11 cellular contexts compared by ENCODE assay signal in genomic region chr3:13507791-13508339, GRCh38. TPM values are rescaled to one million over a fixed set of nuclear protein-coding genes. Genes with fewer than 3 reads are reported as not detected.
A peak's percentile ranks its signal among the peaks of the same experiment; 100 is the strongest.
DNase-seq lines count a peak whose midpoint lies in the region; ATAC-seq and TF ChIP-seq lines count a peak whose summit lies in the region.
"Had no signal": no experiment of that assay in that cellular context is flagged by ENCODE, and none has a peak within 500 bp of the region (broad histone marks: within the 10 kb centered on the region; RNA-seq: fewer than 3 reads in every experiment).

No MANE protein-coding gene starts in this region.

- peak overlapping the region in 1 of 12 donors; percentile 24 for H3K27ac ChIP-seq in heart left ventricle
- H3K27ac ChIP-seq: transverse colon had no signal

- no peak overlapping the region for H3K4me3 ChIP-seq in heart left ventricle
- H3K4me3 ChIP-seq: transverse colon had no signal

- H3K27ac Mint-ChIP-seq in natural killer cell treated with Interleukin-12 subunit alpha and Interleukin-12 subunit beta and Interleukin-15 and Interleukin-18, amount 100 ng/mL, for 72 hours: no peak overlapping the region
- H3K27ac Mint-ChIP-seq: activated CD4-positive, alpha-beta memory T cell treated with anti-CD3 and anti-CD28 coated beads for 36 hours; CD8-positive, alpha-beta T cell had no signal

- H3K27me3 Mint-ChIP-seq in natural killer cell treated with Interleukin-12 subunit alpha and Interleukin-12 subunit beta and Interleukin-15 and Interleukin-18, amount 100 ng/mL, for 72 hours: no peaks in the 10 kb centered on the region
- H3K27me3 Mint-ChIP-seq: activated CD4-positive, alpha-beta memory T cell treated with anti-CD3 and anti-CD28 coated beads for 36 hours had no signal

- H3K4me3 Mint-ChIP-seq in natural killer cell treated with Interleukin-12 subunit alpha and Interleukin-12 subunit beta and Interleukin-15 and Interleukin-18, amount 100 ng/mL, for 72 hours: no peak overlapping the region
- H3K4me3 Mint-ChIP-seq: activated CD4-positive, alpha-beta memory T cell treated with anti-CD3 and anti-CD28 coated beads for 36 hours; CD8-positive, alpha-beta T cell had no signal

- no peak for TF ChIP-seq POLR2A in heart left ventricle (IDR thresholded peaks at IDR 0.05)

- no peaks in the 10 kb centered on the region for H3K27me3 ChIP-seq in heart left ventricle
- H3K27me3 ChIP-seq: transverse colon had no signal

- DNase-seq in EL (peak; percentile 74), heart left ventricle (peak in 2 of 5 donors; percentile 53 to 64), posterior cingulate gyrus (peak in 6 of 10 donors; percentile 45 to 88 (median 67)), NCI-H1048 (lab: John Stamatoyannopoulos, UW) (no peak), MV-4-11 (lab: John Stamatoyannopoulos, UW) (no peak)
- DNase-seq in natural killer cell treated with Interleukin-12 subunit alpha and Interleukin-12 subunit beta and Interleukin-15 and Interleukin-18, amount 100 ng/mL, for 72 hours (ENCODE audit: low spot score): no peak
- DNase-seq: activated CD4-positive, alpha-beta memory T cell treated with anti-CD3 and anti-CD28 coated beads for 36 hours; CD8-positive, alpha-beta T cell; transverse colon had no signal

- no peaks in the 10 kb centered on the region for H3K9me3 ChIP-seq in heart left ventricle
- H3K9me3 ChIP-seq: transverse colon had no signal

- no peak for TF ChIP-seq CTCF in heart left ventricle (IDR thresholded peaks at IDR 0.05)

- ATAC-seq in SK-N-SH treated with all-trans-retinoic acid at 6 μM for 48 hours: peak; percentile 24; the same call in 2 of the 3 replicates
- ATAC-seq in heart left ventricle: peak in 3 of 4 donors; percentile 32 to 55 (median 46)
- no peak for ATAC-seq in natural killer cell treated with Interleukin-12 subunit alpha and Interleukin-12 subunit beta and Interleukin-15 and Interleukin-18, amount 100 ng/mL, for 72 hours
- no peak for ATAC-seq in GM19023 (IDR thresholded peaks at IDR 0.05; ENCODE audit: unreplicated experiment)
- ATAC-seq: CD8-positive, alpha-beta T cell had no signal

- no peaks in the 10 kb centered on the region for H3K4me1 Mint-ChIP-seq in natural killer cell treated with Interleukin-12 subunit alpha and Interleukin-12 subunit beta and Interleukin-15 and Interleukin-18, amount 100 ng/mL, for 72 hours (ENCODE audit: low read depth in 2 of 2)

- no peaks in the 10 kb centered on the region for H3K36me3 Mint-ChIP-seq in natural killer cell treated with Interleukin-12 subunit alpha and Interleukin-12 subunit beta and Interleukin-15 and Interleukin-18, amount 100 ng/mL, for 72 hours
- H3K36me3 Mint-ChIP-seq: activated CD4-positive, alpha-beta memory T cell treated with anti-CD3 and anti-CD28 coated beads for 36 hours had no signal

- intact Hi-C loops in heart left ventricle (cut with DNase I): loop anchor here in 2 of 10 donors (5.0 to 10.0 kb wide), 2 partner anchors 57 to 59 kb away; no protein-coding TSS in a partner anchor
- intact Hi-C loops in posterior cingulate gyrus (cut with DNase I): no loop called here

- no peaks in the 10 kb centered on the region for H3K9me3 Mint-ChIP-seq in natural killer cell treated with Interleukin-12 subunit alpha and Interleukin-12 subunit beta and Interleukin-15 and Interleukin-18, amount 100 ng/mL, for 72 hours
- H3K9me3 Mint-ChIP-seq: activated CD4-positive, alpha-beta memory T cell treated with anti-CD3 and anti-CD28 coated beads for 36 hours; CD8-positive, alpha-beta T cell had no signal

- peaks cover 0 to 7% (median 0%) of the 10 kb centered on the region in 12 donors for H3K4me1 ChIP-seq in heart left ventricle
- H3K4me1 ChIP-seq: transverse colon had no signal

- 59 to 71% (median 65%) methylated on average over 11 to 16 of the region's 16 CpGs for WGBS in heart left ventricle, 4 donors

- peaks cover 0 to 12% (median 0%) of the 10 kb centered on the region in 9 donors for H3K36me3 ChIP-seq in heart left ventricle
- H3K36me3 ChIP-seq: transverse colon had no signal

TF ChIP-seq in SK-N-SH treated with all-trans-retinoic acid at 6 μM for 48 hours, 23 proteins besides CTCF, POLR2A, EP300 and RAD21 (continues in another document):
- TF ChIP-seq CREB5 (CRISPR knock-in tag; IDR thresholded peaks at IDR 0.05; ENCODE audit: low read depth) (no peak), SNAI2 (CRISPR knock-in tag; IDR thresholded peaks at IDR 0.05) (no peak), OSR1 (CRISPR knock-in tag; IDR thresholded peaks at IDR 0.05) (no peak), ZNF565 (CRISPR knock-in tag; conservative IDR thresholded peaks at IDR 0.05; ENCODE audit: low read depth) (no peak), ZFP30 (CRISPR knock-in tag; IDR thresholded peaks at IDR 0.05) (no peak), POU6F1 (CRISPR knock-in tag; IDR thresholded peaks at IDR 0.05; ENCODE audit: borderline replicate concordance, low read depth) (no peak), BACH2 (CRISPR knock-in tag; IDR thresholded peaks at IDR 0.05; ENCODE audit: borderline replicate concordance) (no peak), ARNTL (CRISPR knock-in tag; IDR thresholded peaks at IDR 0.05; ENCODE audit: borderline replicate concordance, low read depth) (no peak), TSHZ2 (CRISPR knock-in tag; IDR thresholded peaks at IDR 0.05) (no peak), CSDC2 (CRISPR knock-in tag; IDR thresholded peaks at IDR 0.05) (no peak), TCF4 (CRISPR knock-in tag; IDR thresholded peaks at IDR 0.05; ENCODE audit: borderline replicate concordance) (no peak), ESRRG (CRISPR knock-in tag; IDR thresholded peaks at IDR 0.05) (no peak), GLIS3 (CRISPR knock-in tag; IDR thresholded peaks at IDR 0.05) (no peak)

RNA-seq across cellular contexts. Expression of gene HDAC11, which starts 27.8 kb away (rescaled TPM):
- total RNA-seq in heart left ventricle: 10 to 100 TPM; 20.8 to 49.4 (median 30.7) TPM
- 10 to 100 TPM; 27.2 to 33.7 TPM for polyA plus RNA-seq in heart left ventricle
- 1 to 10 TPM; 1.8 to 3.5 TPM for total RNA-seq in natural killer cell treated with Interleukin-12 subunit alpha and Interleukin-12 subunit beta and Interleukin-15 and Interleukin-18, amount 100 ng/mL, for 72 hours

RNA-seq across cellular contexts. Expression of gene FBLN2, which starts 41.1 kb away (rescaled TPM):
- total RNA-seq in heart left ventricle: 100 to 1,000 TPM in 2 of 9 donors, 10 to 100 TPM in 7; 31.3 to 118 (median 47.8) TPM
- polyA plus RNA-seq in heart left ventricle: 10 to 100 TPM; 16.5 to 42.7 TPM
- total RNA-seq in natural killer cell treated with Interleukin-12 subunit alpha and Interleukin-12 subunit beta and Interleukin-15 and Interleukin-18, amount 100 ng/mL, for 72 hours: not detected
- total RNA-seq: activated CD4-positive, alpha-beta memory T cell treated with anti-CD3 and anti-CD28 coated beads for 36 hours had no signal

Comparison
In these comparisons a context has a peak if more than half of its experiments do, and no peak if none do; other contexts are left out.
1. DNase-seq: peak in EL (single experiment) and posterior cingulate gyrus (6 of 10); none in NCI-H1048 (single experiment), natural killer cell treated with Interleukin-12 subunit alpha and Interleukin-12 subunit beta and Interleukin-15 and Interleukin-18, amount 100 ng/mL, for 72 hours (single experiment) and MV-4-11 (single experiment).
2. ATAC-seq: peak in SK-N-SH treated with all-trans-retinoic acid at 6 μM for 48 hours (single experiment) and heart left ventricle (3 of 4); none in natural killer cell treated with Interleukin-12 subunit alpha and Interleukin-12 subunit beta and Interleukin-15 and Interleukin-18, amount 100 ng/mL, for 72 hours (0 of 2) and GM19023 (single experiment).
3. RNA of gene HDAC11, which starts 27.8 kb away (total RNA-seq): 20.8 to 49.4 TPM in heart left ventricle; 1.8 to 3.5 TPM in natural killer cell treated with Interleukin-12 subunit alpha and Interleukin-12 subunit beta and Interleukin-15 and Interleukin-18, amount 100 ng/mL, for 72 hours; every median in the first group is over 4 times any median in the second.
4. RNA of gene FBLN2, which starts 41.1 kb away (total RNA-seq): 31.3 to 118 TPM in heart left ventricle; not detected in natural killer cell treated with Interleukin-12 subunit alpha and Interleukin-12 subunit beta and Interleukin-15 and Interleukin-18, amount 100 ng/mL, for 72 hours; every median in the first group is over 10 times any median in the second.